In the genomic region with DNA sequence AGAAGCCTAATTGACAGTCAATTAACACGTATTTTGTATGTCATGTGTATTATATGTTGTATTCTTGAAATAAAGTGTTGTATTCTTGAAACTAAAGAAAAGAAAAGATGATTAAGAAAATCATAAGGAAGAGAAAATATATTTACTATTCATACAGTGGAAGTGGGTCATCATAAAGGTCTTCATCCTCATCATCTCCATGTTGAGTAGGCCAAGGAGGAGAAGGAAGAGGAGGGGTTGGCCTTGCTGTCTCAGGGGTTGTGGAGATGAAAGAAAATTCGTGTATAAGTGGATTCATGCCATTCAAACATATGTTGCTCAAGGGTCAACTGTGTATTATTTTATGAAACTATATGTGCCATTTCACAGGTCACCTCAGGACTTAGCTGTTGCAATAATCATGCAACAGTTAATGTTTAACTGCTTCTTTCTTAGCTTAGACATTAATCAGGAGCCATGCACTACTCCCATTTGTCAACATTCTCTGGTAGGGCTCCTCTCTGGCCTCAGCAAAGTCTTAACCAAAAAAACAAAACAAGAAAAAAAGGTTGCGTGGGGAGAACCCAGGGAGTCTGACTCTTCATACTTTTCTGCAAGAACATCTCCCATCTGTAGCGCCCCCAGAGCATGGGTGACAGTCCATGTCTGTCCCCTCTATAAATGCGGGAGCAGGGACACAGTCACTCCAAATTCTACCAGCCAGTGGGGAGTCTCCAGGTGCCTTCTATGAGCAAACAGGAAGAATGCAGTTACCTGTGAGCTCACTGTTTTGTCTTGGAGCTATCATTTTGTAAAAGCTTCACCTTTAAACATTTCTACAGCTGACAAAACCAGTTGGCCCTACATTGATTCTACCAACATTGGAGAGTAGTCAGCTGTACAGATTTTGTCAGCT, we compare ENCODE assay signal across 1 cellular context.
TF ChIP-seq lines count a peak whose summit lies in the region.

No MANE protein-coding gene starts in this region.

TF ChIP-seq in WTC11, 78 proteins besides CTCF, POLR2A, EP300 and RAD21 (continued from another document and continues in another):
- TF ChIP-seq, protein P1, sequence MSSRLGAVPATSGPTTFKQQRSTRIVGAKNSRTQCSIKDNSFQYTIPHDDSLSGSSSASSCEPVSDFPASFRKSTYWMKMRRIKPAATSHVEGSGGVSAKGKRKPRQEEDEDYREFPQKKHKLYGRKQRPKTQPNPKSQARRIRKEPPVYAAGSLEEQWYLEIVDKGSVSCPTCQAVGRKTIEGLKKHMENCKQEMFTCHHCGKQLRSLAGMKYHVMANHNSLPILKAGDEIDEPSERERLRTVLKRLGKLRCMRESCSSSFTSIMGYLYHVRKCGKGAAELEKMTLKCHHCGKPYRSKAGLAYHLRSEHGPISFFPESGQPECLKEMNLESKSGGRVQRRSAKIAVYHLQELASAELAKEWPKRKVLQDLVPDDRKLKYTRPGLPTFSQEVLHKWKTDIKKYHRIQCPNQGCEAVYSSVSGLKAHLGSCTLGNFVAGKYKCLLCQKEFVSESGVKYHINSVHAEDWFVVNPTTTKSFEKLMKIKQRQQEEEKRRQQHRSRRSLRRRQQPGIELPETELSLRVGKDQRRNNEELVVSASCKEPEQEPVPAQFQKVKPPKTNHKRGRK (CRISPR knock-in tag; IDR thresholded peaks at IDR 0.05; ENCODE audit: borderline replicate concordance), result no peak
- TF ChIP-seq, protein P2, sequence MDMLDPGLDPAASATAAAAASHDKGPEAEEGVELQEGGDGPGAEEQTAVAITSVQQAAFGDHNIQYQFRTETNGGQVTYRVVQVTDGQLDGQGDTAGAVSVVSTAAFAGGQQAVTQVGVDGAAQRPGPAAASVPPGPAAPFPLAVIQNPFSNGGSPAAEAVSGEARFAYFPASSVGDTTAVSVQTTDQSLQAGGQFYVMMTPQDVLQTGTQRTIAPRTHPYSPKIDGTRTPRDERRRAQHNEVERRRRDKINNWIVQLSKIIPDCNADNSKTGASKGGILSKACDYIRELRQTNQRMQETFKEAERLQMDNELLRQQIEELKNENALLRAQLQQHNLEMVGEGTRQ (CRISPR knock-in tag; IDR thresholded peaks at IDR 0.05), result no peak
- TF ChIP-seq ELF4 (CRISPR knock-in tag; IDR thresholded peaks at IDR 0.05; ENCODE audit: low read depth), result no peak
- TF ChIP-seq, protein P3, sequence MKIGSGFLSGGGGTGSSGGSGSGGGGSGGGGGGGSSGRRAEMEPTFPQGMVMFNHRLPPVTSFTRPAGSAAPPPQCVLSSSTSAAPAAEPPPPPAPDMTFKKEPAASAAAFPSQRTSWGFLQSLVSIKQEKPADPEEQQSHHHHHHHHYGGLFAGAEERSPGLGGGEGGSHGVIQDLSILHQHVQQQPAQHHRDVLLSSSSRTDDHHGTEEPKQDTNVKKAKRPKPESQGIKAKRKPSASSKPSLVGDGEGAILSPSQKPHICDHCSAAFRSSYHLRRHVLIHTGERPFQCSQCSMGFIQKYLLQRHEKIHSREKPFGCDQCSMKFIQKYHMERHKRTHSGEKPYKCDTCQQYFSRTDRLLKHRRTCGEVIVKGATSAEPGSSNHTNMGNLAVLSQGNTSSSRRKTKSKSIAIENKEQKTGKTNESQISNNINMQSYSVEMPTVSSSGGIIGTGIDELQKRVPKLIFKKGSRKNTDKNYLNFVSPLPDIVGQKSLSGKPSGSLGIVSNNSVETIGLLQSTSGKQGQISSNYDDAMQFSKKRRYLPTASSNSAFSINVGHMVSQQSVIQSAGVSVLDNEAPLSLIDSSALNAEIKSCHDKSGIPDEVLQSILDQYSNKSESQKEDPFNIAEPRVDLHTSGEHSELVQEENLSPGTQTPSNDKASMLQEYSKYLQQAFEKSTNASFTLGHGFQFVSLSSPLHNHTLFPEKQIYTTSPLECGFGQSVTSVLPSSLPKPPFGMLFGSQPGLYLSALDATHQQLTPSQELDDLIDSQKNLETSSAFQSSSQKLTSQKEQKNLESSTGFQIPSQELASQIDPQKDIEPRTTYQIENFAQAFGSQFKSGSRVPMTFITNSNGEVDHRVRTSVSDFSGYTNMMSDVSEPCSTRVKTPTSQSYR (CRISPR knock-in tag; IDR thresholded peaks at IDR 0.05), result no peak
- TF ChIP-seq, protein P4, sequence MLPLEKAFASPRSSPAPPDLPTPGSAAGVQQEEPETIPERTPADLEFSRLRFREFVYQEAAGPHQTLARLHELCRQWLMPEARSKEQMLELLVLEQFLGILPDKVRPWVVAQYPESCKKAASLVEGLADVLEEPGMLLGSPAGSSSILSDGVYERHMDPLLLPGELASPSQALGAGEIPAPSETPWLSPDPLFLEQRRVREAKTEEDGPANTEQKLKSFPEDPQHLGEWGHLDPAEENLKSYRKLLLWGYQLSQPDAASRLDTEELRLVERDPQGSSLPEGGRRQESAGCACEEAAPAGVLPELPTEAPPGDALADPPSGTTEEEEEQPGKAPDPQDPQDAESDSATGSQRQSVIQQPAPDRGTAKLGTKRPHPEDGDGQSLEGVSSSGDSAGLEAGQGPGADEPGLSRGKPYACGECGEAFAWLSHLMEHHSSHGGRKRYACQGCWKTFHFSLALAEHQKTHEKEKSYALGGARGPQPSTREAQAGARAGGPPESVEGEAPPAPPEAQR (CRISPR knock-in tag; IDR thresholded peaks at IDR 0.05), result no peak
- TF ChIP-seq RELA (CRISPR knock-in tag; IDR thresholded peaks at IDR 0.05; ENCODE audit: borderline replicate concordance), result no peak
- TF ChIP-seq TCF7 (CRISPR knock-in tag; IDR thresholded peaks at IDR 0.05; ENCODE audit: low read depth), result no peak
- no peak for TF ChIP-seq FOXK1 (CRISPR knock-in tag; IDR thresholded peaks at IDR 0.05)
- no peak for TF ChIP-seq ZNF138 (CRISPR knock-in tag; conservative IDR thresholded peaks at IDR 0.05)
- TF ChIP-seq, protein P5, sequence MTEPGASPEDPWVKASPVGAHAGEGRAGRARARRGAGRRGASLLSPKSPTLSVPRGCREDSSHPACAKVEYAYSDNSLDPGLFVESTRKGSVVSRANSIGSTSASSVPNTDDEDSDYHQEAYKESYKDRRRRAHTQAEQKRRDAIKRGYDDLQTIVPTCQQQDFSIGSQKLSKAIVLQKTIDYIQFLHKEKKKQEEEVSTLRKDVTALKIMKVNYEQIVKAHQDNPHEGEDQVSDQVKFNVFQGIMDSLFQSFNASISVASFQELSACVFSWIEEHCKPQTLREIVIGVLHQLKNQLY (CRISPR knock-in tag; IDR thresholded peaks at IDR 0.05), result no peak
- TF ChIP-seq, protein P6, sequence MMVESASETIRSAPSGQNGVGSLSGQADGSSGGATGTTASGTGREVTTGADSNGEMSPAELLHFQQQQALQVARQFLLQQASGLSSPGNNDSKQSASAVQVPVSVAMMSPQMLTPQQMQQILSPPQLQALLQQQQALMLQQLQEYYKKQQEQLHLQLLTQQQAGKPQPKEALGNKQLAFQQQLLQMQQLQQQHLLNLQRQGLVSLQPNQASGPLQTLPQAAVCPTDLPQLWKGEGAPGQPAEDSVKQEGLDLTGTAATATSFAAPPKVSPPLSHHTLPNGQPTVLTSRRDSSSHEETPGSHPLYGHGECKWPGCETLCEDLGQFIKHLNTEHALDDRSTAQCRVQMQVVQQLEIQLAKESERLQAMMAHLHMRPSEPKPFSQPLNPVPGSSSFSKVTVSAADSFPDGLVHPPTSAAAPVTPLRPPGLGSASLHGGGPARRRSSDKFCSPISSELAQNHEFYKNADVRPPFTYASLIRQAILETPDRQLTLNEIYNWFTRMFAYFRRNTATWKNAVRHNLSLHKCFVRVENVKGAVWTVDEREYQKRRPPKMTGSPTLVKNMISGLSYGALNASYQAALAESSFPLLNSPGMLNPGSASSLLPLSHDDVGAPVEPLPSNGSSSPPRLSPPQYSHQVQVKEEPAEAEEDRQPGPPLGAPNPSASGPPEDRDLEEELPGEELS (CRISPR knock-in tag; IDR thresholded peaks at IDR 0.05), result no peak
- TF ChIP-seq, protein P7, sequence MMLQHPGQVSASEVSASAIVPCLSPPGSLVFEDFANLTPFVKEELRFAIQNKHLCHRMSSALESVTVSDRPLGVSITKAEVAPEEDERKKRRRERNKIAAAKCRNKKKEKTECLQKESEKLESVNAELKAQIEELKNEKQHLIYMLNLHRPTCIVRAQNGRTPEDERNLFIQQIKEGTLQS (CRISPR knock-in tag; conservative IDR thresholded peaks at IDR 0.05), result no peak
- TF ChIP-seq TP53 (CRISPR knock-in tag; IDR thresholded peaks at IDR 0.05), result no peak
- no peak for TF ChIP-seq EMX1 (CRISPR knock-in tag; IDR thresholded peaks at IDR 0.05)
- TF ChIP-seq ZNF219 (CRISPR knock-in tag; IDR thresholded peaks at IDR 0.05; ENCODE audit: borderline replicate concordance), result no peak
- TF ChIP-seq MXD4 (CRISPR knock-in tag; IDR thresholded peaks at IDR 0.05; ENCODE audit: borderline replicate concordance), result no peak
- no peak for TF ChIP-seq NFATC4 (CRISPR knock-in tag; IDR thresholded peaks at IDR 0.05)
- TF ChIP-seq, protein P8, sequence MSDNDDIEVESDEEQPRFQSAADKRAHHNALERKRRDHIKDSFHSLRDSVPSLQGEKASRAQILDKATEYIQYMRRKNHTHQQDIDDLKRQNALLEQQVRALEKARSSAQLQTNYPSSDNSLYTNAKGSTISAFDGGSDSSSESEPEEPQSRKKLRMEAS (CRISPR knock-in tag; IDR thresholded peaks at IDR 0.05), result no peak
- TF ChIP-seq KAT7 (CRISPR knock-in tag; IDR thresholded peaks at IDR 0.05; ENCODE audit: borderline replicate concordance), result no peak
- no peak for TF ChIP-seq NR1H2 (CRISPR knock-in tag; IDR thresholded peaks at IDR 0.05)
- TF ChIP-seq, protein P9, sequence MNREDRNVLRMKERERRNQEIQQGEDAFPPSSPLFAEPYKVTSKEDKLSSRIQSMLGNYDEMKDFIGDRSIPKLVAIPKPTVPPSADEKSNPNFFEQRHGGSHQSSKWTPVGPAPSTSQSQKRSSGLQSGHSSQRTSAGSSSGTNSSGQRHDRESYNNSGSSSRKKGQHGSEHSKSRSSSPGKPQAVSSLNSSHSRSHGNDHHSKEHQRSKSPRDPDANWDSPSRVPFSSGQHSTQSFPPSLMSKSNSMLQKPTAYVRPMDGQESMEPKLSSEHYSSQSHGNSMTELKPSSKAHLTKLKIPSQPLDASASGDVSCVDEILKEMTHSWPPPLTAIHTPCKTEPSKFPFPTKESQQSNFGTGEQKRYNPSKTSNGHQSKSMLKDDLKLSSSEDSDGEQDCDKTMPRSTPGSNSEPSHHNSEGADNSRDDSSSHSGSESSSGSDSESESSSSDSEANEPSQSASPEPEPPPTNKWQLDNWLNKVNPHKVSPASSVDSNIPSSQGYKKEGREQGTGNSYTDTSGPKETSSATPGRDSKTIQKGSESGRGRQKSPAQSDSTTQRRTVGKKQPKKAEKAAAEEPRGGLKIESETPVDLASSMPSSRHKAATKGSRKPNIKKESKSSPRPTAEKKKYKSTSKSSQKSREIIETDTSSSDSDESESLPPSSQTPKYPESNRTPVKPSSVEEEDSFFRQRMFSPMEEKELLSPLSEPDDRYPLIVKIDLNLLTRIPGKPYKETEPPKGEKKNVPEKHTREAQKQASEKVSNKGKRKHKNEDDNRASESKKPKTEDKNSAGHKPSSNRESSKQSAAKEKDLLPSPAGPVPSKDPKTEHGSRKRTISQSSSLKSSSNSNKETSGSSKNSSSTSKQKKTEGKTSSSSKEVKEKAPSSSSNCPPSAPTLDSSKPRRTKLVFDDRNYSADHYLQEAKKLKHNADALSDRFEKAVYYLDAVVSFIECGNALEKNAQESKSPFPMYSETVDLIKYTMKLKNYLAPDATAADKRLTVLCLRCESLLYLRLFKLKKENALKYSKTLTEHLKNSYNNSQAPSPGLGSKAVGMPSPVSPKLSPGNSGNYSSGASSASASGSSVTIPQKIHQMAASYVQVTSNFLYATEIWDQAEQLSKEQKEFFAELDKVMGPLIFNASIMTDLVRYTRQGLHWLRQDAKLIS (CRISPR knock-in tag; IDR thresholded peaks at IDR 0.05; ENCODE audit: borderline replicate concordance), result no peak
- TF ChIP-seq RORB (CRISPR knock-in tag; IDR thresholded peaks at IDR 0.05), result no peak
- TF ChIP-seq TEAD4 (CRISPR knock-in tag; IDR thresholded peaks at IDR 0.05), result no peak
- no peak for TF ChIP-seq ATF1 (CRISPR knock-in tag; IDR thresholded peaks at IDR 0.05)
- TF ChIP-seq ZNF232 (CRISPR knock-in tag; IDR thresholded peaks at IDR 0.05), result no peak
- peak; percentile 16; the same call in 1 of the 2 replicates for TF ChIP-seq ZNF416 (CRISPR knock-in tag; IDR thresholded peaks at IDR 0.05)
- TF ChIP-seq, protein P10, sequence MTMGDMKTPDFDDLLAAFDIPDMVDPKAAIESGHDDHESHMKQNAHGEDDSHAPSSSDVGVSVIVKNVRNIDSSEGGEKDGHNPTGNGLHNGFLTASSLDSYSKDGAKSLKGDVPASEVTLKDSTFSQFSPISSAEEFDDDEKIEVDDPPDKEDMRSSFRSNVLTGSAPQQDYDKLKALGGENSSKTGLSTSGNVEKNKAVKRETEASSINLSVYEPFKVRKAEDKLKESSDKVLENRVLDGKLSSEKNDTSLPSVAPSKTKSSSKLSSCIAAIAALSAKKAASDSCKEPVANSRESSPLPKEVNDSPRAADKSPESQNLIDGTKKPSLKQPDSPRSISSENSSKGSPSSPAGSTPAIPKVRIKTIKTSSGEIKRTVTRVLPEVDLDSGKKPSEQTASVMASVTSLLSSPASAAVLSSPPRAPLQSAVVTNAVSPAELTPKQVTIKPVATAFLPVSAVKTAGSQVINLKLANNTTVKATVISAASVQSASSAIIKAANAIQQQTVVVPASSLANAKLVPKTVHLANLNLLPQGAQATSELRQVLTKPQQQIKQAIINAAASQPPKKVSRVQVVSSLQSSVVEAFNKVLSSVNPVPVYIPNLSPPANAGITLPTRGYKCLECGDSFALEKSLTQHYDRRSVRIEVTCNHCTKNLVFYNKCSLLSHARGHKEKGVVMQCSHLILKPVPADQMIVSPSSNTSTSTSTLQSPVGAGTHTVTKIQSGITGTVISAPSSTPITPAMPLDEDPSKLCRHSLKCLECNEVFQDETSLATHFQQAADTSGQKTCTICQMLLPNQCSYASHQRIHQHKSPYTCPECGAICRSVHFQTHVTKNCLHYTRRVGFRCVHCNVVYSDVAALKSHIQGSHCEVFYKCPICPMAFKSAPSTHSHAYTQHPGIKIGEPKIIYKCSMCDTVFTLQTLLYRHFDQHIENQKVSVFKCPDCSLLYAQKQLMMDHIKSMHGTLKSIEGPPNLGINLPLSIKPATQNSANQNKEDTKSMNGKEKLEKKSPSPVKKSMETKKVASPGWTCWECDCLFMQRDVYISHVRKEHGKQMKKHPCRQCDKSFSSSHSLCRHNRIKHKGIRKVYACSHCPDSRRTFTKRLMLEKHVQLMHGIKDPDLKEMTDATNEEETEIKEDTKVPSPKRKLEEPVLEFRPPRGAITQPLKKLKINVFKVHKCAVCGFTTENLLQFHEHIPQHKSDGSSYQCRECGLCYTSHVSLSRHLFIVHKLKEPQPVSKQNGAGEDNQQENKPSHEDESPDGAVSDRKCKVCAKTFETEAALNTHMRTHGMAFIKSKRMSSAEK (CRISPR knock-in tag; IDR thresholded peaks at IDR 0.05; ENCODE audit: borderline replicate concordance), result peak; percentile 70; the same call in 1 of the 2 replicates
- TF ChIP-seq, protein P11, sequence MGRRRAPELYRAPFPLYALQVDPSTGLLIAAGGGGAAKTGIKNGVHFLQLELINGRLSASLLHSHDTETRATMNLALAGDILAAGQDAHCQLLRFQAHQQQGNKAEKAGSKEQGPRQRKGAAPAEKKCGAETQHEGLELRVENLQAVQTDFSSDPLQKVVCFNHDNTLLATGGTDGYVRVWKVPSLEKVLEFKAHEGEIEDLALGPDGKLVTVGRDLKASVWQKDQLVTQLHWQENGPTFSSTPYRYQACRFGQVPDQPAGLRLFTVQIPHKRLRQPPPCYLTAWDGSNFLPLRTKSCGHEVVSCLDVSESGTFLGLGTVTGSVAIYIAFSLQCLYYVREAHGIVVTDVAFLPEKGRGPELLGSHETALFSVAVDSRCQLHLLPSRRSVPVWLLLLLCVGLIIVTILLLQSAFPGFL (CRISPR knock-in tag; IDR thresholded peaks at IDR 0.05; ENCODE audit: borderline replicate concordance), result no peak
- TF ChIP-seq IRF2 (CRISPR knock-in tag; IDR thresholded peaks at IDR 0.05; ENCODE audit: borderline replicate concordance, low read depth), result no peak
- no peak for TF ChIP-seq HMGA2 (CRISPR knock-in tag; IDR thresholded peaks at IDR 0.05)
- TF ChIP-seq CBFB (CRISPR knock-in tag; IDR thresholded peaks at IDR 0.05; ENCODE audit: low read depth), result no peak
- TF ChIP-seq SP1 (CRISPR knock-in tag; conservative IDR thresholded peaks at IDR 0.05), result no peak; the same call in 1 of the 2 replicates
- TF ChIP-seq OVOL2 (CRISPR knock-in tag; IDR thresholded peaks at IDR 0.05; ENCODE audit: borderline replicate concordance), result no peak
